ENCODE assay signal across 13 cellular contexts in genomic region chr14:85607571-85608219, GRCh38.
DNase-seq lines count a peak whose midpoint lies in the region; TF ChIP-seq lines count a peak whose summit lies in the region.
"Had no signal": no experiment of that assay in that cellular context is flagged by ENCODE, and none has a peak within 500 bp of the region (broad histone marks: within the 10 kb centered on the region; RNA-seq: fewer than 3 reads in every experiment).

No MANE protein-coding gene starts in this region.

- H3K36me3 Mint-ChIP-seq in activated CD4-positive, alpha-beta T cell treated with anti-CD3 and anti-CD28 coated beads, Interleukin-2, amount 10 ng/mL, durations not matched to agents 7 days and 5 days (ENCODE audit: low read depth): no peaks in the 10 kb centered on the region
- H3K36me3 Mint-ChIP-seq: activated naive CD4-positive, alpha-beta T cell treated with anti-CD3 and anti-CD28 coated beads, Interleukin-2, amount 10 ng/mL, durations not matched to agents 7 days and 5 days had no signal

- H3K27ac Mint-ChIP-seq in activated CD4-positive, alpha-beta T cell treated with anti-CD3 and anti-CD28 coated beads, Interleukin-2, amount 10 ng/mL, durations not matched to agents 7 days and 5 days: no peak overlapping the region
- H3K27ac Mint-ChIP-seq: activated naive CD4-positive, alpha-beta T cell treated with anti-CD3 and anti-CD28 coated beads, Interleukin-2, amount 10 ng/mL, durations not matched to agents 7 days and 5 days; endodermal cell had no signal

- POLR2A ChIA-PET in activated CD4-positive, alpha-beta T cell treated with anti-CD3 and anti-CD28 coated beads, Interleukin-2, amount 10 ng/mL, durations not matched to agents 7 days and 5 days (lab: Charles Lee): no interaction called here

- no peaks in the 10 kb centered on the region for H3K27me3 Mint-ChIP-seq in activated CD4-positive, alpha-beta T cell treated with anti-CD3 and anti-CD28 coated beads, Interleukin-2, amount 10 ng/mL, durations not matched to agents 7 days and 5 days
- H3K27me3 Mint-ChIP-seq: activated naive CD4-positive, alpha-beta T cell treated with anti-CD3 and anti-CD28 coated beads, Interleukin-2, amount 10 ng/mL, durations not matched to agents 7 days and 5 days had no signal

- H3K9me3 ChIP-seq in adipocyte (ENCODE audit: control insufficient read depth, low read length) (no peaks in the 10 kb centered on the region), hepatocyte (ENCODE audit: low read depth) (no peaks in the 10 kb centered on the region), esophagus muscularis mucosa (no peaks in the 10 kb centered on the region)

- peaks cover 12% of the 10 kb centered on the region for H3K4me1 ChIP-seq in adipocyte (ENCODE audit: control insufficient read depth, insufficient read depth, low read length)
- H3K4me1 ChIP-seq in hepatocyte (ENCODE audit: insufficient read depth): no peaks in the 10 kb centered on the region
- no peaks in the 10 kb centered on the region for H3K4me1 ChIP-seq in esophagus muscularis mucosa

- intact Hi-C loops in esophagus muscularis mucosa (cut with DNase I): no loop called here

- H3K9me2 ChIP-seq in hepatocyte (replicated peaks; ENCODE audit: insufficient read depth): no peaks in the 10 kb centered on the region

- peak overlapping the region; percentile 10 for H3K4me2 ChIP-seq in hepatocyte

- H3K9me3 Mint-ChIP-seq in activated CD4-positive, alpha-beta T cell treated with anti-CD3 and anti-CD28 coated beads, Interleukin-2, amount 10 ng/mL, durations not matched to agents 7 days and 5 days: no peaks in the 10 kb centered on the region

- peak overlapping the region; percentile 20 for H3K4me3 ChIP-seq in adipocyte (ENCODE audit: low read length)
- no peak overlapping the region for H3K4me3 ChIP-seq in hepatocyte
- no peak overlapping the region for H3K4me3 ChIP-seq in esophagus muscularis mucosa

- H3K36me3 ChIP-seq in adipocyte (ENCODE audit: control insufficient read depth, insufficient read depth, low read length, severe bottlenecking) (no peaks in the 10 kb centered on the region), hepatocyte (replicated peaks; ENCODE audit: insufficient read depth, low read depth) (no peaks in the 10 kb centered on the region), esophagus muscularis mucosa (no peaks in the 10 kb centered on the region)

- peak overlapping the region; percentile 65 for H3K27ac ChIP-seq in hepatocyte
- H3K27ac ChIP-seq in esophagus muscularis mucosa (replicated peaks in 1 of 4): no peak overlapping the region
- H3K27ac ChIP-seq: 22Rv1 had no signal

- peak overlapping the region; percentile 33 for H3K9ac ChIP-seq in adipocyte (ENCODE audit: low read length)

- TF ChIP-seq POLR2A in esophagus muscularis mucosa (IDR thresholded peaks at IDR 0.05; ENCODE audit: low read depth): no peak

- DNase-seq in NCI-H82 (lab: John Stamatoyannopoulos, UW): peak; percentile 10
- no peak for DNase-seq in NCI-H82 treated with DMSO at 0.1 percent for 48 hours (lab: John Stamatoyannopoulos, UW; ENCODE audit: unreplicated experiment)
- DNase-seq in adipocyte (ENCODE audit: low read depth): peak; percentile 90
- DNase-seq in hepatocyte (ENCODE audit: low spot score): peak; percentile 39
- no peak for DNase-seq in activated CD4-positive, alpha-beta T cell treated with anti-CD3 and anti-CD28 coated beads, Interleukin-2, amount 10 ng/mL, durations not matched to agents 7 days and 5 days
- DNase-seq in SW480 (ENCODE audit: low spot score): no peak
- DNase-seq in esophagus muscularis mucosa (ENCODE audit: extremely low spot score): no peak
- DNase-seq in NCI-H774 (lab: John Stamatoyannopoulos, UW): no peak
- DNase-seq: activated naive CD4-positive, alpha-beta T cell treated with anti-CD3 and anti-CD28 coated beads, Interleukin-2, amount 10 ng/mL, durations not matched to agents 7 days and 5 days; endodermal cell; left cardiac atrium; NCI-H1105 treated with DMSO at 0.1 percent for 48 hours had no signal

- 64% methylated on average over 4 of the region's 4 CpGs for WGBS in hepatocyte (ENCODE audit: low lambda C conversion rate, missing lambda C conversion rate)
- 75% methylated on average over 4 of the region's 4 CpGs for WGBS in esophagus muscularis mucosa

- peaks cover 56% of the 10 kb centered on the region for H3K79me2 ChIP-seq in hepatocyte

- H3K4me1 Mint-ChIP-seq in activated CD4-positive, alpha-beta T cell treated with anti-CD3 and anti-CD28 coated beads, Interleukin-2, amount 10 ng/mL, durations not matched to agents 7 days and 5 days: no peaks in the 10 kb centered on the region
- H3K4me1 Mint-ChIP-seq: activated naive CD4-positive, alpha-beta T cell treated with anti-CD3 and anti-CD28 coated beads, Interleukin-2, amount 10 ng/mL, durations not matched to agents 7 days and 5 days had no signal

- CTCF ChIA-PET in activated CD4-positive, alpha-beta T cell treated with anti-CD3 and anti-CD28 coated beads, Interleukin-2, amount 10 ng/mL, durations not matched to agents 7 days and 5 days (lab: Charles Lee): no interaction called here

- H3K4me3 Mint-ChIP-seq in activated CD4-positive, alpha-beta T cell treated with anti-CD3 and anti-CD28 coated beads, Interleukin-2, amount 10 ng/mL, durations not matched to agents 7 days and 5 days: no peak overlapping the region
- H3K4me3 Mint-ChIP-seq: activated naive CD4-positive, alpha-beta T cell treated with anti-CD3 and anti-CD28 coated beads, Interleukin-2, amount 10 ng/mL, durations not matched to agents 7 days and 5 days; endodermal cell had no signal

- no peak overlapping the region for H2AFZ ChIP-seq in hepatocyte

- H3K27me3 ChIP-seq in adipocyte (replicated peaks; ENCODE audit: control insufficient read depth, insufficient read depth, low read length) (no peaks in the 10 kb centered on the region), hepatocyte (no peaks in the 10 kb centered on the region), esophagus muscularis mucosa (no peaks in the 10 kb centered on the region)

- no peak for TF ChIP-seq EP300 in esophagus muscularis mucosa (IDR thresholded peaks at IDR 0.05)

- peaks cover 4% of the 10 kb centered on the region for H4K20me1 ChIP-seq in hepatocyte (ENCODE audit: insufficient read depth, poor library complexity, severe bottlenecking)

- TF ChIP-seq CTCF in hepatocyte (IDR thresholded peaks at IDR 0.05; ENCODE audit: poor library complexity) (no peak), esophagus muscularis mucosa (IDR thresholded peaks at IDR 0.05) (no peak)

Comparison
In these comparisons a context has a peak if more than half of its experiments do, and no peak if none do; other contexts are left out.
1. DNase-seq: peak in NCI-H82 (single experiment), adipocyte (single experiment) and hepatocyte (single experiment); none in NCI-H82 treated with DMSO at 0.1 percent for 48 hours (single experiment), activated CD4-positive, alpha-beta T cell treated with anti-CD3 and anti-CD28 coated beads, Interleukin-2, amount 10 ng/mL, durations not matched to agents 7 days and 5 days (single experiment), SW480 (single experiment), esophagus muscularis mucosa (single experiment) and NCI-H774 (single experiment).